Comparison of ENCODE assay signal across 23 cellular contexts in the genomic region with DNA sequence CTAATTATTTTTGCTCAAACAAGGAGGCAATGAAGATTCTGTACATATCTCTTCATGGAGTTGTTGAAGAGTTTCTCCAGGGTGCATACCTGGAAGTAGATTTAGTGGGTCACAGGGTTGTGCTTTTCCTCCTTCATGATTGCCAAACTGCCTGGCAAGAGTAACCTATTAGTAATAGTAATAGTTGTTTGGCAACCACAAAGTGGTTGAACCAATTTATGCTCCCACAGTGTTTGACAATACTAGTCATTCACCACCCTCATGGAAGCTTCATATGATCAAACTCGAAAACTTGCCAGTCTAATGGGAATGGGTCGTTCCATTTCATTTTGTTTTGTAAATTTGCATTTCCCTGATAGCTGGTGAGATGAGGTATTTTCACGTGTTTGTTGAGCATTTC.
"Had no signal": no experiment of that assay in that cellular context is flagged by ENCODE, and none has a peak within 500 bp of the region (broad histone marks: within the 10 kb centered on the region; RNA-seq: fewer than 3 reads in every experiment).

No MANE protein-coding gene starts in this region.

- DNase-seq: activated B cell treated with CpG ODN at 0.5 μM for 24 hours; activated CD4-positive, alpha-beta T cell treated with anti-CD3 and anti-CD28 coated beads for 36 hours; activated CD4-positive, alpha-beta T cell treated with anti-CD3 and anti-CD28 coated beads, Interleukin-2, amount 50 U/mL, for 4 hours; activated CD8-positive, alpha-beta memory T cell treated with anti-CD3 and anti-CD28 coated beads for 24 hours; activated CD8-positive, alpha-beta memory T cell treated with anti-CD3 and anti-CD28 coated beads, Interleukin-2, amount 50 U/mL, for 4 hours; activated naive CD4-positive, alpha-beta T cell treated with Interleukin-2 at 50 U/mL for 16 hours; activated T-cell treated with anti-CD3 and anti-CD28 coated beads, Interleukin-2, amount 50 U/mL, for 24 hours; effector CD4-positive, alpha-beta T cell; foreskin melanocyte; glutamatergic neuron; immature natural killer cell; left lung; midbrain; psoas muscle; right cardiac atrium; stimulated activated CD4-positive, alpha-beta T cell treated with anti-CD3 and anti-CD28 coated beads, Interleukin-12 subunit alpha, Interleukin-12 subunit beta, amount 100 ng/mL, for 4 hours; stimulated activated CD4-positive, alpha-beta T cell treated with anti-CD3 and anti-CD28 coated beads, Interleukin-4, amount 100 ng/mL, for 4 hours; stimulated activated naive CD8-positive, alpha-beta T cell treated with anti-CD3 and anti-CD28 coated beads, Interleukin-15, amount 100 ng/mL, for 72 hours; T1000 had no signal

- H3K27me3 ChIP-seq: hepatocyte, left lung, neutrophil, pancreas, tibial artery had no signal

- H3K4me1 ChIP-seq: left lung, pancreas, psoas muscle, tibial artery had no signal

- H3K4me3 ChIP-seq: hepatocyte, left lung, pancreas, psoas muscle, tibial artery had no signal

- H3K4me2 ChIP-seq: hepatocyte had no signal

- H3K9me3 ChIP-seq: left lung, neutrophil, pancreas, psoas muscle, tibial artery had no signal

- FAIRE-seq: pancreas had no signal

- H3K27ac ChIP-seq: hepatocyte, left lung, neutrophil, pancreas, psoas muscle, tibial artery had no signal

- H2AFZ ChIP-seq: hepatocyte had no signal

- H3K79me2 ChIP-seq: hepatocyte had no signal

- H3K36me3 ChIP-seq: pancreas had no signal

- ATAC-seq: activated CD4-positive, alpha-beta T cell treated with anti-CD3 and anti-CD28 coated beads for 36 hours; left lung; pancreas; psoas muscle; right cardiac atrium; stimulated activated naive CD8-positive, alpha-beta T cell treated with anti-CD3 and anti-CD28 coated beads, Interleukin-15, amount 100 ng/mL, for 72 hours had no signal
